Comparison of ENCODE assay signal across 30 cellular contexts in the genomic region with DNA sequence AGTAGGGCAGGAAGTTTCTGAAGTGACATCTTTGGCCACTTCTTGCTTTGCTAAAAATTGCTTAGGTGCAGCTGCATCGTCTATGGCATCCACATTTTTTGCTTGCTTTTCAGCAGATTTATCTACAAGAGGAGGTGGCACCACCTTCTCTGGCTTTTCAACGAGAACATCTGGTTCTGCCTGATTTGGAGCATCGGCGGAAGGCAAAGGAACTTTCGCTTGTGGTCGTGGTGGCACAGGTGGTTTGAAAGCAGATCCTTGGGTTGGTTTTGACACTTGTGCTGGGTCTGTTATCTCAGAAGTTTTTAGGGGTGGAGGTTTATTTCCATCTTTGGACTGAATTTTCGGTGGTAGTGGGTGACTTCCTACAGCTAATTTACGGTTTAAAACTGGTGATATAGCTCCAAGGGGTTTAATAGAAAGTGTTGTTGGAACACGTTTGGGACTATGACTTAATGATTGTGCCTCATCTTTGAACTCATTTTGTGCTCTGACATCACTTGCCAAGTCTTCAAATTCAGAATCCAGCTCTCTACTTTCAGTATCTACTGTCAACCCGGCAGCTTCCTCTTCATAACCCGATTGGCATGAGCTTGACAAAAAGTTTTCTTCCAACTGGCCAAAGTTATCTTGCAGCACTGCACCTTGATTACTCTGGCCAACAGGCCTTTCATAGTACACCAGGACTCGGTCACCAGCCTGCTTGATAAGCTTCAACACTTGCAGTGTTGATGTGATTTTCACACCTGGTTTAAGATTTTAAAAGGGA. TPM values are rescaled to one million over a fixed set of nuclear protein-coding genes. Genes with fewer than 3 reads are reported as not detected.
"Had no signal": no experiment of that assay in that cellular context is flagged by ENCODE, and none has a peak within 500 bp of the region (broad histone marks: within the 10 kb centered on the region; RNA-seq: fewer than 3 reads in every experiment).

No MANE protein-coding gene starts in this region.

- ATAC-seq: activated T-cell treated with anti-CD3 and anti-CD28 coated beads, Interleukin-2, amount 50 U/mL, for 4 hours had no signal

- H3K27me3 Mint-ChIP-seq: activated CD4-positive, alpha-beta memory T cell treated with anti-CD3 and anti-CD28 coated beads for 36 hours; activated CD4-positive, alpha-beta T cell treated with anti-CD3 and anti-CD28 coated beads, Interleukin-2, amount 10 ng/mL, durations not matched to agents 24 days and 14 days; activated naive CD8-positive, alpha-beta T cell treated with anti-CD3 and anti-CD28 coated beads for 36 hours had no signal

- H3K27ac ChIP-seq: brain microvascular endothelial cell, WERI-Rb-1 had no signal

- H3K27me3 ChIP-seq: brain microvascular endothelial cell had no signal

- H3K4me3 Mint-ChIP-seq: activated CD4-positive, alpha-beta memory T cell treated with anti-CD3 and anti-CD28 coated beads for 36 hours; activated CD4-positive, alpha-beta T cell treated with anti-CD3 and anti-CD28 coated beads, Interleukin-2, amount 10 ng/mL, durations not matched to agents 24 days and 14 days; activated naive CD8-positive, alpha-beta T cell treated with anti-CD3 and anti-CD28 coated beads for 36 hours; activated T-cell treated with anti-CD3 and anti-CD28 coated beads, Interleukin-2, amount 50 U/mL, for 4 hours had no signal

- H3K27ac Mint-ChIP-seq: activated CD4-positive, alpha-beta memory T cell treated with anti-CD3 and anti-CD28 coated beads for 36 hours; activated CD4-positive, alpha-beta T cell treated with anti-CD3 and anti-CD28 coated beads, Interleukin-2, amount 10 ng/mL, durations not matched to agents 24 days and 14 days; activated naive CD8-positive, alpha-beta T cell treated with anti-CD3 and anti-CD28 coated beads for 36 hours had no signal

- H3K9me3 Mint-ChIP-seq: activated CD4-positive, alpha-beta memory T cell treated with anti-CD3 and anti-CD28 coated beads for 36 hours; activated CD4-positive, alpha-beta T cell treated with anti-CD3 and anti-CD28 coated beads, Interleukin-2, amount 10 ng/mL, durations not matched to agents 24 days and 14 days; activated naive CD8-positive, alpha-beta T cell treated with anti-CD3 and anti-CD28 coated beads for 36 hours; activated T-cell treated with anti-CD3 and anti-CD28 coated beads, Interleukin-2, amount 50 U/mL, for 4 hours had no signal

- DNase-seq: activated CD4-positive, alpha-beta memory T cell treated with anti-CD3 and anti-CD28 coated beads for 36 hours; activated CD4-positive, alpha-beta T cell treated with anti-CD3 and anti-CD28 coated beads, Interleukin-2, amount 10 ng/mL, durations not matched to agents 24 days and 14 days; activated CD8-positive, alpha-beta memory T cell treated with anti-CD3 and anti-CD28 coated beads, Interleukin-2, amount 50 U/mL, for 4 hours; activated effector memory CD4-positive, alpha-beta T cell treated with Interleukin-2 at 50 U/mL for 16 hours; activated naive CD4-positive, alpha-beta T cell; activated naive CD4-positive, alpha-beta T cell treated with anti-CD3 and anti-CD28 coated beads, Interleukin-2, amount 50 U/mL, for 16 hours; activated naive CD8-positive, alpha-beta T cell treated with anti-CD3 and anti-CD28 coated beads for 36 hours; activated T-cell treated with anti-CD3 and anti-CD28 coated beads for 4 hours; activated T-cell treated with anti-CD3 and anti-CD28 coated beads, Interleukin-2, amount 50 U/mL, for 4 hours; amniotic stem cell; aorta; brain microvascular endothelial cell; central memory CD4-positive, alpha-beta T cell; KG1; MM.1S; MV-4-11; NCI-H1092; NCI-H1436 treated with DMSO at 0.1 percent for 48 hours; NCI-H1694 treated with DMSO at 0.1 percent for 48 hours; NCI-H2029; NCI-H345; NCI-H524 treated with DMSO at 0.1 percent for 48 hours; NCI-H748 treated with DMSO at 0.1 percent for 48 hours; OCI-M1; Right ventricle myocardium superior; SW 1271; T1000; WERI-Rb-1 had no signal

RNA-seq across cellular contexts. Expression of a gene that starts 44.0 kb away (rescaled TPM):
- total RNA-seq: activated CD4-positive, alpha-beta memory T cell treated with anti-CD3 and anti-CD28 coated beads for 36 hours; activated CD4-positive, alpha-beta T cell treated with anti-CD3 and anti-CD28 coated beads, Interleukin-2, amount 10 ng/mL, durations not matched to agents 24 days and 14 days; activated naive CD8-positive, alpha-beta T cell treated with anti-CD3 and anti-CD28 coated beads for 36 hours; LHCN-M2; T-helper 1 cell treated with Interleukin-12 subunit alpha and Interleukin-12 subunit beta and Interleukin-4 antibody, amounts not matched to agents 30 ng/mL and 1 ng/mL, for 36 hours had no signal
